1 cellular context compared by ENCODE assay signal in genomic region chr6:8103726-8104125, GRCh38.
A peak's percentile ranks its signal among the peaks of the same experiment; 100 is the strongest.
TF ChIP-seq lines count a peak whose summit lies in the region.

No MANE protein-coding gene starts in this region.

TF ChIP-seq in HepG2, 621 proteins besides CTCF, POLR2A, EP300 and RAD21:
- TF ChIP-seq CREB1 (IDR thresholded peaks at IDR 0.05) (peak; percentile 81), CREB1 (CRISPR knock-in tag; IDR thresholded peaks at IDR 0.05) (no peak), MAFK (conservative IDR thresholded peaks at IDR 0.05 in 1 of 2, IDR thresholded peaks at IDR 0.05 in 1 of 2; ENCODE audit: low read length in 2 of 2) (peak; percentile 3 to 52; a peak in 2 of 4 replicates), ATF7 (IDR thresholded peaks at IDR 0.05) (peak; percentile 98), ATF7 (CRISPR knock-in tag; IDR thresholded peaks at IDR 0.05) (no peak), MAFF (IDR thresholded peaks at IDR 0.05; ENCODE audit: low read depth, low read length) (peak; percentile 33; the same call in 1 of the 2 replicates), PHF21A (CRISPR knock-in tag; IDR thresholded peaks at IDR 0.05) (no peak)
